11 cellular contexts compared by ENCODE assay signal in genomic region chr9:29214702-29215248, GRCh38. TPM values are rescaled to one million over a fixed set of nuclear protein-coding genes. Genes with fewer than 3 reads are reported as not detected.
DNase-seq lines count a peak whose midpoint lies in the region; ATAC-seq and TF ChIP-seq lines count a peak whose summit lies in the region.
"Had no signal": no experiment of that assay in that cellular context is flagged by ENCODE, and none has a peak within 500 bp of the region (broad histone marks: within the 10 kb centered on the region; RNA-seq: fewer than 3 reads in every experiment).

No MANE protein-coding gene starts in this region.

- no peak for TF ChIP-seq POLR2A in stomach (IDR thresholded peaks at IDR 0.05)

- TF ChIP-seq EP300 in stomach (IDR thresholded peaks at IDR 0.05), result no peak

- H3K9me3 ChIP-seq in adipocyte (ENCODE audit: control insufficient read depth, low read length) (no peaks in the 10 kb centered on the region), stomach (no peaks in the 10 kb centered on the region)
- H3K9me3 ChIP-seq: psoas muscle had no signal

- no peak overlapping the region for H3K9ac ChIP-seq in adipocyte (ENCODE audit: low read length)

- intact Hi-C loops in stomach (cut with DNase I; ENCODE audit: low total_unique reads), result no loop called here

- WGBS in stomach, 5 donors, result 0 to 3% (median 2%) methylated on average over 27 to 29 of the region's 29 CpGs

- H3K36me3 ChIP-seq in adipocyte (ENCODE audit: control insufficient read depth, insufficient read depth, low read length, severe bottlenecking), result no peaks in the 10 kb centered on the region
- H3K36me3 ChIP-seq in stomach, result no peaks in the 10 kb centered on the region

- TF ChIP-seq CTCF in stomach (IDR thresholded peaks at IDR 0.05), result no peak

- DNase-seq in NCI-H1694 treated with DMSO at 0.1 percent for 48 hours (lab: John Stamatoyannopoulos, UW) (peak; percentile 4), NCI-H1694 (lab: John Stamatoyannopoulos, UW) (no peak), adipocyte (ENCODE audit: low read depth) (no peak), iPS-NIHi11 (ENCODE audit: low spot score) (peak; percentile 6), stomach (no peak), COLO829 (ENCODE audit: low spot score) (no peak)
- DNase-seq: activated CD8-positive, alpha-beta memory T cell treated with anti-CD3 and anti-CD28 coated beads, Interleukin-2, amount 50 U/mL, for 4 hours had no signal

- peak overlapping the region; percentile 76 for H3K4me3 ChIP-seq in adipocyte (ENCODE audit: low read length)
- peak overlapping the region; percentile 46 to 69 (median 59) for H3K4me3 ChIP-seq in stomach
- H3K4me3 ChIP-seq: psoas muscle had no signal

- ATAC-seq in HG02885 (IDR thresholded peaks at IDR 0.05; ENCODE audit: poor library complexity, unreplicated experiment), result no peak
- no peak for ATAC-seq in HG03571 (IDR thresholded peaks at IDR 0.05; ENCODE audit: unreplicated experiment)
- ATAC-seq: psoas muscle had no signal

- H3K4me1 ChIP-seq in adipocyte (ENCODE audit: control insufficient read depth, insufficient read depth, low read length) (peaks cover 21% of the 10 kb centered on the region), stomach (peaks cover 16 to 42% (median 36%) of the 10 kb centered on the region in 4 donors)
- H3K4me1 ChIP-seq: psoas muscle had no signal

- H3K27me3 ChIP-seq in adipocyte (replicated peaks; ENCODE audit: control insufficient read depth, insufficient read depth, low read length) (peaks cover 57% of the 10 kb centered on the region), stomach (peaks cover 5 to 64% (median 38%) of the 10 kb centered on the region in 3 donors)

- H3K27ac ChIP-seq in stomach, result no peak overlapping the region
- H3K27ac ChIP-seq: psoas muscle had no signal

RNA-seq across cellular contexts. Expression of gene LINGO2, which starts 1.4 kb away (rescaled TPM):
- 1 to 10 TPM in 1 of 5 donors, under 1 TPM in 2, not detected in 2; 0.45 to 4.4 (median 0.72) TPM for total RNA-seq in stomach
- under 1 TPM in 2 of 3 donors, not detected in 1; 0.25 to 0.31 TPM for polyA plus RNA-seq in stomach
- polyA plus RNA-seq: AG04450, psoas muscle had no signal

Comparison
In these comparisons a context has a peak if more than half of its experiments do, and no peak if none do; other contexts are left out.
1. DNase-seq: peak in NCI-H1694 treated with DMSO at 0.1 percent for 48 hours (single experiment) and iPS-NIHi11 (single experiment); none in NCI-H1694 (single experiment), adipocyte (single experiment), stomach (single experiment) and COLO829 (single experiment).